In genomic region chr4:119370950-119371678, GRCh38 we compare ENCODE assay signal across 12 cellular contexts. TPM values are rescaled to one million over a fixed set of nuclear protein-coding genes. Genes with fewer than 3 reads are reported as not detected.
DNase-seq lines count a peak whose midpoint lies in the region; ATAC-seq and TF ChIP-seq lines count a peak whose summit lies in the region.
"Not testable (repeated sequence)": the region's sequence is repeated elsewhere in the genome, so short reads cannot be mapped to it uniquely, and the experiment has no call there.
"Had no signal": no experiment of that assay in that cellular context is flagged by ENCODE, and none has a peak within 500 bp of the region (broad histone marks: within the 10 kb centered on the region; RNA-seq: fewer than 3 reads in every experiment).

No MANE protein-coding gene starts in this region.

- peak; percentile 52 for ATAC-seq in CD8-positive, alpha-beta T cell
- ATAC-seq in GM21367 (IDR thresholded peaks at IDR 0.05; ENCODE audit: unreplicated experiment) = peak; percentile 11
- ATAC-seq in activated T-cell treated with anti-CD3 and anti-CD28 coated beads, Interleukin-2, amount 50 U/mL, for 72 hours (replicated peaks in 1 of 2) = not testable (repeated sequence)
- ATAC-seq in upper lobe of left lung (ENCODE audit: low FRiP score in 2 of 2) = peak; percentile 40 to 46

- H3K9me2 ChIP-seq in OCI-LY7 (ENCODE audit: insufficient read depth, low read length) = not testable (repeated sequence)

- BruUV-seq in OCI-LY7 (replicated peaks; lab: Mats Ljungman, UMichigan) = not testable (repeated sequence)

- H3K4me1 ChIP-seq in CD8-positive, alpha-beta T cell (ENCODE audit: insufficient read depth, low read length) = peaks cover 47% of the 10 kb centered on the region
- H3K4me1 ChIP-seq in OCI-LY7 (ENCODE audit: insufficient read depth, low read length, poor library complexity, severe bottlenecking) = peaks cover 17% of the 10 kb centered on the region
- not testable (repeated sequence) for H3K4me1 ChIP-seq in liver (ENCODE audit: control insufficient read depth in 4 of 4, insufficient read depth in 4 of 4, low read length in 3 of 4); upper lobe of left lung

- peaks cover 48% of the 10 kb centered on the region for H3K4me1 Mint-ChIP-seq in CD8-positive, alpha-beta T cell (ENCODE audit: low read depth)
- peaks cover 31% of the 10 kb centered on the region for H3K4me1 Mint-ChIP-seq in activated T-cell treated with anti-CD3 and anti-CD28 coated beads, Interleukin-2, amount 50 U/mL, for 72 hours (ENCODE audit: low read depth)

- peak overlapping the region; percentile 55 for H3K4me3 Mint-ChIP-seq in CD8-positive, alpha-beta T cell
- peak overlapping the region; percentile 42 to 69 for H3K4me3 Mint-ChIP-seq in activated T-cell treated with anti-CD3 and anti-CD28 coated beads, Interleukin-2, amount 50 U/mL, for 72 hours

- H3K36me3 ChIP-seq in CD8-positive, alpha-beta T cell (ENCODE audit: insufficient read depth, low read length); OCI-LY7 (ENCODE audit: insufficient read depth, low read length); liver (ENCODE audit: control insufficient read depth in 4 of 4, insufficient read depth in 3 of 4, low read depth in 1 of 4, low read length in 3 of 4); upper lobe of left lung: not testable (repeated sequence)

- H3K9ac ChIP-seq in liver (ENCODE audit: low read depth in 1 of 2, low read length in 2 of 2) = not testable (repeated sequence)

- H3K9me3 Mint-ChIP-seq in CD8-positive, alpha-beta T cell; activated T-cell treated with anti-CD3 and anti-CD28 coated beads, Interleukin-2, amount 50 U/mL, for 72 hours: not testable (repeated sequence)

- not testable (repeated sequence) for H4K20me1 ChIP-seq in OCI-LY7 (ENCODE audit: insufficient read depth, low read length)

- WGBS in liver = 22% methylated on average over 3 of the region's 3 CpGs
- 29 to 34% methylated on average over 3 of the region's 3 CpGs for WGBS in upper lobe of left lung, 2 donors

- H2AFZ ChIP-seq in OCI-LY7 (ENCODE audit: low read length) = 0 out of 2 replicates have a peak overlapping the region, but pooled peaks have one; percentile 13

- not testable (repeated sequence) for H3K27me3 ChIP-seq in CD8-positive, alpha-beta T cell (ENCODE audit: insufficient read depth, low read length); liver (ENCODE audit: control insufficient read depth in 4 of 4, insufficient read depth in 4 of 4, low read length in 3 of 4); upper lobe of left lung

- intact Hi-C loops in CD8-positive, alpha-beta T cell (cut with DNase I, micrococcal nuclease) = loop anchor here in 1 of 2 experiments (5.0 kb wide), 1 partner anchor 81 kb away; no protein-coding TSS in a partner anchor
- intact Hi-C loops in OCI-LY7 (cut with micrococcal nuclease; ENCODE audit: unreplicated experiment) = loop anchor here (10.0 kb wide), 1 partner anchor 56 kb away; no protein-coding TSS in a partner anchor

- H3K27ac Mint-ChIP-seq in CD8-positive, alpha-beta T cell = peak overlapping the region; percentile 84
- peak overlapping the region; percentile 49 for H3K27ac Mint-ChIP-seq in activated T-cell treated with anti-CD3 and anti-CD28 coated beads, Interleukin-2, amount 50 U/mL, for 72 hours

- POLR2A ChIA-PET in CD8-positive, alpha-beta T cell (lab: Charles Lee) = interaction anchor here (0.7 kb wide), 1 partner anchor 287 kb away, joined by 3 read pairs; no protein-coding TSS in a partner anchor
- POLR2A ChIA-PET in OCI-LY7 (lab: Charles Lee) = interaction anchor here (0.5 to 1.3 kb wide), 3 partner anchors 12 to 21 kb away, joined by 3 to 4 read pairs (median 4); no protein-coding TSS in a partner anchor

- TF ChIP-seq RAD21 in liver (IDR thresholded peaks at IDR 0.05) = not testable (repeated sequence)

- not testable (repeated sequence) for H3K9me3 ChIP-seq in CD8-positive, alpha-beta T cell (ENCODE audit: low read length); OCI-LY7 (ENCODE audit: low read length); liver (ENCODE audit: control insufficient read depth in 4 of 4, low read length in 3 of 4); upper lobe of left lung

- CTCF ChIA-PET in CD8-positive, alpha-beta T cell (lab: Charles Lee); OCI-LY7 (lab: Charles Lee; ENCODE audit: unreplicated experiment): not testable (repeated sequence)

- H3K4me3 ChIP-seq in CD8-positive, alpha-beta T cell (ENCODE audit: low read depth, low read length) = peak overlapping the region; percentile 23
- H3K4me3 ChIP-seq in Jurkat, Clone E6-1 (ENCODE audit: low read length); liver (ENCODE audit: low read depth in 1 of 3, low read length in 3 of 3); upper lobe of left lung: not testable (repeated sequence)
- H3K4me3 ChIP-seq in OCI-LY7 (ENCODE audit: low read depth, low read length, poor library complexity, severe bottlenecking) (peak overlapping the region; percentile 43), epithelial cell of proximal tubule (ENCODE audit: low read depth, low read length) (peak overlapping the region; percentile 10)

- TF ChIP-seq CTCF in CD8-positive, alpha-beta T cell (IDR thresholded peaks at IDR 0.05); OCI-LY7 (conservative IDR thresholded peaks at IDR 0.05; ENCODE audit: low read length); epithelial cell of proximal tubule (conservative IDR thresholded peaks at IDR 0.05; ENCODE audit: low read depth, low read length); liver (IDR thresholded peaks at IDR 0.05; ENCODE audit: low read depth, low read length, missing input control); upper lobe of left lung (IDR thresholded peaks at IDR 0.05): not testable (repeated sequence)

- H3K27me3 Mint-ChIP-seq in CD8-positive, alpha-beta T cell (ENCODE audit: low read depth); activated T-cell treated with anti-CD3 and anti-CD28 coated beads, Interleukin-2, amount 50 U/mL, for 72 hours (ENCODE audit: low read depth): not testable (repeated sequence)

- peak overlapping the region; percentile 61 for H3K4me2 ChIP-seq in OCI-LY7 (ENCODE audit: low read length)

- not testable (repeated sequence) for H3K36me3 Mint-ChIP-seq in CD8-positive, alpha-beta T cell; activated T-cell treated with anti-CD3 and anti-CD28 coated beads, Interleukin-2, amount 50 U/mL, for 72 hours (ENCODE audit: insufficient read depth in 2 of 2)

- TF ChIP-seq EP300 in upper lobe of left lung (IDR thresholded peaks at IDR 0.05) = not testable (repeated sequence)

- not testable (repeated sequence) for DNase-seq in CD8-positive, alpha-beta T cell; activated T-cell treated with anti-CD3 and anti-CD28 coated beads, Interleukin-2, amount 50 U/mL, for 72 hours; epithelial cell of proximal tubule (ENCODE audit: low read depth); upper lobe of left lung
- peak; percentile 11 for DNase-seq in Jurkat, Clone E6-1 (ENCODE audit: low read depth, low spot score)
- peak; percentile 5 for DNase-seq in OCI-LY7 (ENCODE audit: low spot score)

- TF ChIP-seq POLR2A in upper lobe of left lung (IDR thresholded peaks at IDR 0.05) = not testable (repeated sequence)

- H3K27ac ChIP-seq in CD8-positive, alpha-beta T cell (ENCODE audit: low read depth, low read length) = peak overlapping the region; percentile 69
- not testable (repeated sequence) for H3K27ac ChIP-seq in OCI-LY7 (ENCODE audit: low read depth, low read length, poor library complexity, severe bottlenecking); liver (ENCODE audit: low read depth in 1 of 2, low read length in 2 of 2)
- peak overlapping the region; percentile 35 to 69 (median 39) for H3K27ac ChIP-seq in upper lobe of left lung

- not testable (repeated sequence) for H3K79me2 ChIP-seq in OCI-LY7 (ENCODE audit: insufficient read depth, low read depth, low read length)

TF ChIP-seq in liver, 16 proteins besides CTCF, POLR2A, EP300 and RAD21:
- TF ChIP-seq SP1 (IDR thresholded peaks at IDR 0.05) (peak; percentile 24), HNF4A (conservative IDR thresholded peaks at IDR 0.05) (peak in 1 of 2 donors; percentile 19)

RNA-seq across cellular contexts. Expression of gene FABP2, which starts 49.2 kb away (rescaled TPM):
- not detected for total RNA-seq in CD8-positive, alpha-beta T cell
- not detected for polyA plus RNA-seq in Jurkat, Clone E6-1 (2012; ENCODE audit: insufficient read depth, insufficient read length)
- not detected in 2 replicates for total RNA-seq in OCI-LY7 (2014; rRNA removed; shearing (Covaris generic))
- not detected in 2 replicates for total RNA-seq in OCI-LY7 (2022)
- not detected for total RNA-seq in activated T-cell treated with anti-CD3 and anti-CD28 coated beads, Interleukin-2, amount 50 U/mL, for 72 hours
- total RNA-seq in epithelial cell of proximal tubule = not detected in 2 replicates
- under 1 TPM in 1 of 2 donors, not detected in 1; 0.79 TPM for total RNA-seq in liver
- polyA plus RNA-seq in liver = not detected
- total RNA-seq in upper lobe of left lung = not detected
- total RNA-seq: ascending aorta, sciatic nerve, suprapubic skin, vagina had no signal
